Comparison of ENCODE assay signal across 20 cellular contexts in genomic region chr15:29811691-29812383, GRCh38. TPM values are rescaled to one million over a fixed set of nuclear protein-coding genes. Genes with fewer than 3 reads are reported as not detected.
"Had no signal": no experiment of that assay in that cellular context is flagged by ENCODE, and none has a peak within 500 bp of the region (broad histone marks: within the 10 kb centered on the region; RNA-seq: fewer than 3 reads in every experiment).

No MANE protein-coding gene starts in this region.

- H2AFZ ChIP-seq: hepatocyte had no signal

- H3K9me3 Mint-ChIP-seq: T-helper 1 cell treated with Interleukin-12 subunit alpha and Interleukin-12 subunit beta and Interleukin-4 antibody, amounts not matched to agents 30 μg/mL and 1 μg/mL, for 36 hours had no signal

- H3K9me3 ChIP-seq: esophagus squamous epithelium, upper lobe of left lung had no signal

- H3K4me3 Mint-ChIP-seq: activated naive CD4-positive, alpha-beta T cell treated with anti-CD3 and anti-CD28 coated beads, Interleukin-2, amount 50 U/mL, for 24 hours; dendritic cell treated with granulocyte-macrophage colony-stimulating factor and Interleukin-4, amounts not matched to agents 40 ng/mL and 50 ng/mL, for 4 days; nephron progenitor cell; T-helper 1 cell treated with Interleukin-12 subunit alpha and Interleukin-12 subunit beta and Interleukin-4 antibody, amounts not matched to agents 30 μg/mL and 1 μg/mL, for 36 hours had no signal

- DNase-seq: activated CD4-positive, alpha-beta T cell treated with anti-CD3 and anti-CD28 coated beads, Interleukin-2, amount 50 U/mL, for 4 hours; activated gamma-delta T cell; effector CD8-positive, alpha-beta T cell; esophagus squamous epithelium; midbrain; nephron progenitor cell; nucleus accumbens; retina; stimulated activated CD4-positive, alpha-beta T cell treated with anti-CD3 and anti-CD28 coated beads, Interleukin-2, amount 100 ng/mL, for 24 hours; stimulated activated naive CD4-positive, alpha-beta T cell treated with Interleukin-2 at 50 U/mL for 16 hours; substantia nigra; upper lobe of left lung had no signal

- H3K27ac Mint-ChIP-seq: activated naive CD4-positive, alpha-beta T cell treated with anti-CD3 and anti-CD28 coated beads, Interleukin-2, amount 50 U/mL, for 24 hours; dendritic cell treated with granulocyte-macrophage colony-stimulating factor and Interleukin-4, amounts not matched to agents 40 ng/mL and 50 ng/mL, for 4 days; nephron progenitor cell; T-helper 1 cell treated with Interleukin-12 subunit alpha and Interleukin-12 subunit beta and Interleukin-4 antibody, amounts not matched to agents 30 μg/mL and 1 μg/mL, for 36 hours had no signal

- H3K4me2 ChIP-seq: hepatocyte had no signal

- H3K4me1 Mint-ChIP-seq: activated naive CD4-positive, alpha-beta T cell treated with anti-CD3 and anti-CD28 coated beads, Interleukin-2, amount 50 U/mL, for 24 hours had no signal

- H3K36me3 ChIP-seq: esophagus squamous epithelium, upper lobe of left lung had no signal

- FAIRE-seq: islet of Langerhans had no signal

- H3K27me3 ChIP-seq: esophagus squamous epithelium, hepatocyte, upper lobe of left lung had no signal

- ATAC-seq: left lobe of liver had no signal

- H3K27ac ChIP-seq: hepatocyte had no signal

- H3K4me3 ChIP-seq: esophagus squamous epithelium, hepatocyte, lung, upper lobe of left lung had no signal

RNA-seq across cellular contexts. Expression of gene TJP1, which starts 10.4 kb away (rescaled TPM):
- total RNA-seq: activated CD8-positive, alpha-beta memory T cell treated with anti-CD3 and anti-CD28 coated beads for 36 hours had no signal
